10 cellular contexts compared by ENCODE assay signal in the genomic region with DNA sequence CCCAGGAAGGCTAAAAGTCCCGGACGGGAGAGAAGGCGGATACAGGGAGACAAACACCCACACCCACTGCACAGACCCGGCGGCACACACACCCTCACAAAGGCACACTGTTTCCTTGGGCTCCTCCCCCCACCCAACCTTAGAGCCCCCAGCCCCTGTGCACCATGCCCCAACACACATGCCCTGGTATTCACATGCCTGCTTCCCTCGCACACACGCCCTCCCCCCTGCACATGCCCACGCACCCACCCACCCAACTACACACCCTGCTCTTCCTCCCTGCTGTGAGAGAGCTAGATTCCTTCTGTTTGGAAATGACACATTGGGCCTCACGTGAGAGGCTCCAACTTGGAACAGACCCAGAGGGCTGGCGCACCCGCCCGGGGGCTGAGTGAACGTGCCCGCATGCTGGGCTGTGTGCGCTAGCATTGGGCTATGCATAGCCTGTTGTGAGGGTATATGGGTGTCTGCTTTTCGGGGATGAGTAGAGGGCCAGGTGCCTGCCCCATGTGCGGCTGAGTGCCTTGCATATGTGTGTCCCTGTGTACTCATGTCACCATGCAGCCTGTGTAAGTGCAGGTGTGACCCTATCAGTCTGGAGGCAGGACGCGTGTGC. TPM values are rescaled to one million over a fixed set of nuclear protein-coding genes. Genes with fewer than 3 reads are reported as not detected.
DNase-seq lines count a peak whose midpoint lies in the region; ATAC-seq lines count a peak whose summit lies in the region.
"Had no signal": no experiment of that assay in that cellular context is flagged by ENCODE, and none has a peak within 500 bp of the region (broad histone marks: within the 10 kb centered on the region; RNA-seq: fewer than 3 reads in every experiment).

No MANE protein-coding gene starts in this region.

- no peak overlapping the region for H3K14ac ChIP-seq in trophoblast cell (ENCODE audit: low read length)

- H4K91ac ChIP-seq in trophoblast cell (ENCODE audit: low read depth, low read length): no peak overlapping the region

- H3K27ac ChIP-seq in trophoblast cell (ENCODE audit: low read depth, low read length): no peak overlapping the region
- H3K27ac ChIP-seq: neutrophil had no signal

- H3K27ac Mint-ChIP-seq in activated T-cell treated with anti-CD3 and anti-CD28 coated beads, Interleukin-2, amount 50 U/mL, for 24 hours: no peak overlapping the region

- H3K9me3 Mint-ChIP-seq in activated T-cell treated with anti-CD3 and anti-CD28 coated beads, Interleukin-2, amount 50 U/mL, for 24 hours: no peaks in the 10 kb centered on the region

- no peak overlapping the region for H3K4me2 ChIP-seq in trophoblast cell (ENCODE audit: low read length)

- H3K27me3 ChIP-seq in trophoblast cell (ENCODE audit: insufficient read depth, low read length): peaks cover 14% of the 10 kb centered on the region

- no peak overlapping the region for H2AK5ac ChIP-seq in trophoblast cell (ENCODE audit: low read length)

- H3K18ac ChIP-seq in trophoblast cell (ENCODE audit: low read length): no peak overlapping the region

- no peak overlapping the region for H4K12ac ChIP-seq in trophoblast cell (ENCODE audit: low read depth, low read length)

- WGBS in trophoblast cell (ENCODE audit: extremely low coverage, insufficient coverage, insufficient read length): no CpG with 5 or more reads among the region's 19 CpGs

- peaks cover 32% of the 10 kb centered on the region for H3K4me1 Mint-ChIP-seq in activated T-cell treated with anti-CD3 and anti-CD28 coated beads, Interleukin-2, amount 50 U/mL, for 24 hours (ENCODE audit: low read depth)

- no peak overlapping the region for H3K23ac ChIP-seq in trophoblast cell (ENCODE audit: low read length)

- no peak overlapping the region for H4K8ac ChIP-seq in trophoblast cell (ENCODE audit: low read depth, low read length)

- H2BK5ac ChIP-seq in trophoblast cell (ENCODE audit: low read depth, low read length, poor library complexity): no peak overlapping the region

- DNase-seq in ELF-1 (ENCODE audit: low read depth, low spot score) (peak; percentile 44), NCI-H1694 treated with DMSO at 0.1 percent for 48 hours (lab: John Stamatoyannopoulos, UW) (peak; percentile 63), dermis blood vessel endothelial cell (peak; percentile 50), trophoblast cell (peak; percentile 99), NCI-H2107 (lab: John Stamatoyannopoulos, UW) (no peak)
- DNase-seq in activated T-cell treated with anti-CD3 and anti-CD28 coated beads, Interleukin-2, amount 50 U/mL, for 24 hours: no peak
- DNase-seq: NCI-H510A treated with DMSO at 0.1 percent for 48 hours had no signal

- peaks cover 62% of the 10 kb centered on the region for H3K27me3 Mint-ChIP-seq in activated T-cell treated with anti-CD3 and anti-CD28 coated beads, Interleukin-2, amount 50 U/mL, for 24 hours

- ATAC-seq in HG03571 (IDR thresholded peaks at IDR 0.05; ENCODE audit: unreplicated experiment): no peak

- H3K9me3 ChIP-seq in trophoblast cell (ENCODE audit: insufficient read depth, low read depth, low read length): no peaks in the 10 kb centered on the region
- H3K9me3 ChIP-seq: neutrophil had no signal

- no peak overlapping the region for H3K9ac ChIP-seq in trophoblast cell (ENCODE audit: low read length)

- H3K36me3 ChIP-seq in trophoblast cell (ENCODE audit: control insufficient read depth in 1 of 2, insufficient read depth in 2 of 2, low read length in 2 of 2): no peaks in the 10 kb centered on the region
- H3K36me3 ChIP-seq: neutrophil had no signal

- H2BK120ac ChIP-seq in trophoblast cell (ENCODE audit: insufficient read depth, low read length, poor library complexity): no peak overlapping the region

- peaks cover 29 to 33% of the 10 kb centered on the region in 2 experiments for H3K4me1 ChIP-seq in trophoblast cell (ENCODE audit: control insufficient read depth in 1 of 2, insufficient read depth in 2 of 2, low read length in 2 of 2)

- H2AFZ ChIP-seq in trophoblast cell (ENCODE audit: insufficient read depth, low read length, poor library complexity): no peak overlapping the region

- no peak overlapping the region for H3K4me3 ChIP-seq in trophoblast cell (ENCODE audit: low read depth, low read length)

- H3K4ac ChIP-seq in trophoblast cell (ENCODE audit: low read depth, low read length): no peak overlapping the region

- no peaks in the 10 kb centered on the region for H3K36me3 Mint-ChIP-seq in activated T-cell treated with anti-CD3 and anti-CD28 coated beads, Interleukin-2, amount 50 U/mL, for 24 hours (ENCODE audit: low read depth)

- H3K4me3 Mint-ChIP-seq in activated T-cell treated with anti-CD3 and anti-CD28 coated beads, Interleukin-2, amount 50 U/mL, for 24 hours: no peak overlapping the region

- no peak overlapping the region for H2BK12ac ChIP-seq in trophoblast cell (ENCODE audit: low read length)

- H3K79me1 ChIP-seq in trophoblast cell (ENCODE audit: low read length): no peaks in the 10 kb centered on the region

- H3K79me2 ChIP-seq in trophoblast cell (ENCODE audit: control insufficient read depth, insufficient read depth, low read length, poor library complexity): no peaks in the 10 kb centered on the region

RNA-seq across cellular contexts. Expression of a gene that starts 0.5 kb away (rescaled TPM):
- total RNA-seq in dermis blood vessel endothelial cell: not detected in 2 replicates
- not detected in 2 replicates for polyA plus RNA-seq in trophoblast cell (2013)
- total RNA-seq: glomerular endothelial cell had no signal

RNA-seq across cellular contexts. Expression of a gene that starts 41.0 kb away (rescaled TPM):
- 77.9 and 84.9 TPM in 2 replicates for total RNA-seq in dermis blood vessel endothelial cell
- polyA plus RNA-seq in trophoblast cell (2013): 473 and 540 TPM in 2 replicates

Comparison
In these comparisons a context has a peak if more than half of its experiments do, and no peak if none do; other contexts are left out.
1. DNase-seq: peak in ELF-1 (single experiment), NCI-H1694 treated with DMSO at 0.1 percent for 48 hours (single experiment), dermis blood vessel endothelial cell (single experiment) and trophoblast cell (2 of 2); none in activated T-cell treated with anti-CD3 and anti-CD28 coated beads, Interleukin-2, amount 50 U/mL, for 24 hours (single experiment) and NCI-H2107 (single experiment).